Comparison of ENCODE assay signal across 12 cellular contexts in genomic region chr19:4301590-4302237, GRCh38. TPM values are rescaled to one million over a fixed set of nuclear protein-coding genes. Genes with fewer than 3 reads are reported as not detected.
A peak's percentile ranks its signal among the peaks of the same experiment; 100 is the strongest.
DNase-seq lines count a peak whose midpoint lies in the region; ATAC-seq and TF ChIP-seq lines count a peak whose summit lies in the region.
"Had no signal": no experiment of that assay in that cellular context is flagged by ENCODE, and none has a peak within 500 bp of the region (broad histone marks: within the 10 kb centered on the region; RNA-seq: fewer than 3 reads in every experiment).

No MANE protein-coding gene starts in this region.

- TF ChIP-seq POLR2A in ovary (IDR thresholded peaks at IDR 0.05) = no peak

- H3K4me1 Mint-ChIP-seq in CD4-positive, alpha-beta memory T cell = peaks cover 13 to 32% (median 23%) of the 10 kb centered on the region in 4 donors
- H3K4me1 Mint-ChIP-seq in natural killer cell treated with Interleukin-12 subunit alpha and Interleukin-12 subunit beta and Interleukin-15 and Interleukin-18, amount 100 ng/mL, for 72 hours (ENCODE audit: low read depth in 2 of 2) = peaks cover 37 to 40% of the 10 kb centered on the region in 2 donors

- H3K27ac ChIP-seq in CD4-positive, alpha-beta memory T cell (ENCODE audit: low read depth, low read length) = no peak overlapping the region
- no peak overlapping the region for H3K27ac ChIP-seq in ovary
- H3K27ac ChIP-seq: foreskin keratinocyte had no signal

- H3K36me3 ChIP-seq in CD4-positive, alpha-beta memory T cell (ENCODE audit: insufficient read depth, low read length) = no peaks in the 10 kb centered on the region
- no peaks in the 10 kb centered on the region; the same call in none of the 2 replicates for H3K36me3 ChIP-seq in H7 (replicated peaks; ENCODE audit: control insufficient read depth, insufficient read depth, low read length)
- no peaks in the 10 kb centered on the region for H3K36me3 ChIP-seq in ovary

- H3K36me3 Mint-ChIP-seq in CD4-positive, alpha-beta memory T cell = no peaks in the 10 kb centered on the region
- H3K36me3 Mint-ChIP-seq in activated naive CD4-positive, alpha-beta T cell treated with anti-CD3 and anti-CD28 coated beads, Interleukin-2, amount 50 U/mL, for 72 hours = peaks cover 0 to 5% of the 10 kb centered on the region in 2 donors
- no peaks in the 10 kb centered on the region for H3K36me3 Mint-ChIP-seq in natural killer cell treated with Interleukin-12 subunit alpha and Interleukin-12 subunit beta and Interleukin-15 and Interleukin-18, amount 100 ng/mL, for 72 hours

- peak overlapping the region; percentile 78 to 91 (median 85) for H3K4me3 Mint-ChIP-seq in CD4-positive, alpha-beta memory T cell
- H3K4me3 Mint-ChIP-seq in natural killer cell treated with Interleukin-12 subunit alpha and Interleukin-12 subunit beta and Interleukin-15 and Interleukin-18, amount 100 ng/mL, for 72 hours = peak overlapping the region; percentile 61

- H3K4me3 ChIP-seq in CD4-positive, alpha-beta memory T cell (ENCODE audit: low read length in 2 of 2) = no peak overlapping the region
- H3K4me3 ChIP-seq in H7 (ENCODE audit: insufficient read depth, low read depth, low read length) (no peak overlapping the region), ovary (no peak overlapping the region)

- no peaks in the 10 kb centered on the region for H3K9me3 ChIP-seq in CD4-positive, alpha-beta memory T cell (ENCODE audit: control insufficient read depth in 1 of 2, low read length in 2 of 2)
- H3K9me3 ChIP-seq in ovary = no peaks in the 10 kb centered on the region

- H3K27me3 ChIP-seq in CD4-positive, alpha-beta memory T cell (ENCODE audit: insufficient read depth, low read length) = no peaks in the 10 kb centered on the region
- H3K27me3 ChIP-seq in H7 (ENCODE audit: control insufficient read depth, insufficient read depth, low read length) (no peaks in the 10 kb centered on the region), ovary (no peaks in the 10 kb centered on the region)

- peak overlapping the region; percentile 13 to 95 (median 91) for H3K27ac Mint-ChIP-seq in CD4-positive, alpha-beta memory T cell
- H3K27ac Mint-ChIP-seq in activated naive CD4-positive, alpha-beta T cell treated with anti-CD3 and anti-CD28 coated beads, Interleukin-2, amount 50 U/mL, for 72 hours = peak overlapping the region; percentile 77 to 92
- peak overlapping the region; percentile 69 to 85 for H3K27ac Mint-ChIP-seq in natural killer cell treated with Interleukin-12 subunit alpha and Interleukin-12 subunit beta and Interleukin-15 and Interleukin-18, amount 100 ng/mL, for 72 hours

- intact Hi-C loops in CD4-positive, alpha-beta memory T cell (cut with micrococcal nuclease) = loop anchor here (5.0 kb wide), 1 partner anchor 41 kb away; the partner anchor contains the start of gene MPND
- intact Hi-C loops in ovary (cut with DNase I) = no loop called here

- no peaks in the 10 kb centered on the region for H3K9me3 Mint-ChIP-seq in CD4-positive, alpha-beta memory T cell
- no peaks in the 10 kb centered on the region for H3K9me3 Mint-ChIP-seq in activated naive CD4-positive, alpha-beta T cell treated with anti-CD3 and anti-CD28 coated beads, Interleukin-2, amount 50 U/mL, for 72 hours
- no peaks in the 10 kb centered on the region for H3K9me3 Mint-ChIP-seq in natural killer cell treated with Interleukin-12 subunit alpha and Interleukin-12 subunit beta and Interleukin-15 and Interleukin-18, amount 100 ng/mL, for 72 hours

- peaks cover 18% of the 10 kb centered on the region for H3K4me1 ChIP-seq in CD4-positive, alpha-beta memory T cell (ENCODE audit: insufficient read depth, low read length)
- H3K4me1 ChIP-seq in ovary (ENCODE audit: insufficient read depth) = no peaks in the 10 kb centered on the region
- H3K4me1 ChIP-seq: foreskin keratinocyte had no signal

- WGBS in ovary, 3 donors = 58 to 63% (median 59%) methylated on average over 13 of the region's 13 CpGs

- ATAC-seq in activated naive CD4-positive, alpha-beta T cell treated with anti-CD3 and anti-CD28 coated beads, Interleukin-2, amount 50 U/mL, for 72 hours = peak; percentile 17
- ATAC-seq in natural killer cell treated with Interleukin-12 subunit alpha and Interleukin-12 subunit beta and Interleukin-15 and Interleukin-18, amount 100 ng/mL, for 72 hours = no peak
- ATAC-seq: foreskin keratinocyte had no signal

- no peak for TF ChIP-seq EP300 in ovary (IDR thresholded peaks at IDR 0.05)

- peaks cover 0 to 5% of the 10 kb centered on the region in 2 donors for H3K27me3 Mint-ChIP-seq in CD4-positive, alpha-beta memory T cell
- H3K27me3 Mint-ChIP-seq in natural killer cell treated with Interleukin-12 subunit alpha and Interleukin-12 subunit beta and Interleukin-15 and Interleukin-18, amount 100 ng/mL, for 72 hours = no peaks in the 10 kb centered on the region

- POLR2A ChIA-PET in CD4-positive, alpha-beta memory T cell (lab: Charles Lee; ENCODE audit: partially characterized antibody) = interaction anchor here (1.5 kb wide), 1 partner anchor 27 kb away, joined by 6 read pairs; no protein-coding TSS in a partner anchor

- no peak for TF ChIP-seq CTCF in ovary (IDR thresholded peaks at IDR 0.05)

- DNase-seq in CD4-positive, alpha-beta memory T cell = no peak
- DNase-seq in H7 (peak; percentile 59), ovary (no peak), Ammon's horn (ENCODE audit: low spot score) (no peak), NCI-H446 (lab: John Stamatoyannopoulos, UW) (no peak)
- no peak for DNase-seq in activated naive CD4-positive, alpha-beta T cell treated with anti-CD3 and anti-CD28 coated beads, Interleukin-2, amount 50 U/mL, for 72 hours (ENCODE audit: low spot score in 2 of 2)
- no peak for DNase-seq in natural killer cell treated with Interleukin-12 subunit alpha and Interleukin-12 subunit beta and Interleukin-15 and Interleukin-18, amount 100 ng/mL, for 72 hours (ENCODE audit: low spot score)
- DNase-seq: foreskin keratinocyte had no signal

- CTCF ChIA-PET in CD4-positive, alpha-beta memory T cell (lab: Charles Lee; ENCODE audit: partially characterized antibody) = no interaction called here

RNA-seq across cellular contexts. Expression of gene TMIGD2, which starts 0.5 kb away (rescaled TPM):
- 1 to 10 TPM; 6.9 to 9.3 TPM for total RNA-seq in CD4-positive, alpha-beta memory T cell
- polyA plus RNA-seq in CD4-positive, alpha-beta memory T cell = 10 to 100 TPM; 22.9 to 23.7 TPM
- 0.45 and 0.78 TPM in 2 replicates for total RNA-seq in H7 (2014; rRNA removed; shearing (Covaris generic))
- 10 to 100 TPM; 10.7 to 45.2 TPM for total RNA-seq in activated naive CD4-positive, alpha-beta T cell treated with anti-CD3 and anti-CD28 coated beads, Interleukin-2, amount 50 U/mL, for 72 hours
- total RNA-seq in natural killer cell treated with Interleukin-12 subunit alpha and Interleukin-12 subunit beta and Interleukin-15 and Interleukin-18, amount 100 ng/mL, for 72 hours = 1 to 10 TPM; 4.6 to 5.1 TPM
- under 1 TPM in 1 of 7 donors, not detected in 6; 0.36 TPM for total RNA-seq in ovary
- polyA plus RNA-seq in ovary = under 1 TPM in 1 of 2 donors, not detected in 1; 0.29 TPM
- total RNA-seq: astrocyte, foreskin keratinocyte, MCF 10A had no signal
- polyA plus RNA-seq: foreskin keratinocyte had no signal

RNA-seq across cellular contexts. Expression of gene FSD1, which starts 2.7 kb away (rescaled TPM):
- total RNA-seq in CD4-positive, alpha-beta memory T cell = 1 to 10 TPM in 1 of 2 experiments, under 1 TPM in 1; 0.73 to 1.4 TPM
- polyA plus RNA-seq in CD4-positive, alpha-beta memory T cell = 1 to 10 TPM in 1 of 2 donors, under 1 TPM in 1; 0.61 to 2.4 TPM
- 29.8 and 34.1 TPM in 2 replicates for total RNA-seq in H7 (2014; rRNA removed; shearing (Covaris generic))
- total RNA-seq in activated naive CD4-positive, alpha-beta T cell treated with anti-CD3 and anti-CD28 coated beads, Interleukin-2, amount 50 U/mL, for 72 hours = 10 to 100 TPM; 15.3 to 38.0 TPM
- 10 to 100 TPM; 16.0 to 24.7 TPM for total RNA-seq in natural killer cell treated with Interleukin-12 subunit alpha and Interleukin-12 subunit beta and Interleukin-15 and Interleukin-18, amount 100 ng/mL, for 72 hours
- under 1 TPM in 2 of 7 donors, not detected in 5; 0.11 to 0.18 TPM for total RNA-seq in ovary
- polyA plus RNA-seq in ovary = under 1 TPM in 1 of 2 donors, not detected in 1; 0.48 TPM
- total RNA-seq: MCF 10A, mesenteric fat pad, subcutaneous adipose tissue had no signal

RNA-seq across cellular contexts. Expression of gene SHD, which starts 22.6 kb away (rescaled TPM):
- total RNA-seq in CD4-positive, alpha-beta memory T cell = under 1 TPM in 1 of 2 experiments, not detected in 1; 0.58 TPM
- polyA plus RNA-seq in CD4-positive, alpha-beta memory T cell = not detected
- 1.3 and 1.5 TPM in 2 replicates for total RNA-seq in H7 (2014; rRNA removed; shearing (Covaris generic))
- total RNA-seq in activated naive CD4-positive, alpha-beta T cell treated with anti-CD3 and anti-CD28 coated beads, Interleukin-2, amount 50 U/mL, for 72 hours = not detected
- total RNA-seq in natural killer cell treated with Interleukin-12 subunit alpha and Interleukin-12 subunit beta and Interleukin-15 and Interleukin-18, amount 100 ng/mL, for 72 hours = not detected
- total RNA-seq in ovary = under 1 TPM in 2 of 7 donors, not detected in 5; 0.24 to 0.48 TPM
- polyA plus RNA-seq in ovary = under 1 TPM in 1 of 2 donors, not detected in 1; 0.86 TPM
- total RNA-seq: foreskin keratinocyte, MCF 10A, mesenteric fat pad, subcutaneous adipose tissue had no signal
- polyA plus RNA-seq: foreskin keratinocyte had no signal

RNA-seq across cellular contexts. Expression of gene STAP2, which starts 36.9 kb away (rescaled TPM):
- 1 to 10 TPM in 1 of 2 experiments, under 1 TPM in 1; 0.86 to 2.4 TPM for total RNA-seq in CD4-positive, alpha-beta memory T cell
- 1 to 10 TPM; 2.1 to 2.6 TPM for polyA plus RNA-seq in CD4-positive, alpha-beta memory T cell
- total RNA-seq in H7 (2014; rRNA removed; shearing (Covaris generic)) = 14.2 and 18.0 TPM in 2 replicates
- total RNA-seq in activated naive CD4-positive, alpha-beta T cell treated with anti-CD3 and anti-CD28 coated beads, Interleukin-2, amount 50 U/mL, for 72 hours = 10 to 100 TPM; 17.4 to 22.3 TPM
- total RNA-seq in natural killer cell treated with Interleukin-12 subunit alpha and Interleukin-12 subunit beta and Interleukin-15 and Interleukin-18, amount 100 ng/mL, for 72 hours = 10 to 100 TPM in 1 of 2 donors, 1 to 10 TPM in 1; 7.3 to 12.8 TPM
- 10 to 100 TPM; 10.3 to 32.5 (median 17.5) TPM for total RNA-seq in ovary
- polyA plus RNA-seq in ovary = 10 to 100 TPM in 1 of 2 donors, 1 to 10 TPM in 1; 9.7 to 18.8 TPM

RNA-seq across cellular contexts. Expression of gene MPND, which starts 41.6 kb away (rescaled TPM):
- total RNA-seq in CD4-positive, alpha-beta memory T cell = 10 to 100 TPM; 24.7 to 27.0 TPM
- 1 to 10 TPM; 3.5 to 9.2 TPM for polyA plus RNA-seq in CD4-positive, alpha-beta memory T cell
- 11.4 and 17.4 TPM in 2 replicates for total RNA-seq in H7 (2014; rRNA removed; shearing (Covaris generic))
- 10 to 100 TPM; 18.4 to 22.0 TPM for total RNA-seq in activated naive CD4-positive, alpha-beta T cell treated with anti-CD3 and anti-CD28 coated beads, Interleukin-2, amount 50 U/mL, for 72 hours
- 10 to 100 TPM; 28.3 to 73.5 TPM for total RNA-seq in natural killer cell treated with Interleukin-12 subunit alpha and Interleukin-12 subunit beta and Interleukin-15 and Interleukin-18, amount 100 ng/mL, for 72 hours
- total RNA-seq in ovary = 10 to 100 TPM in 5 of 7 donors, 1 to 10 TPM in 2; 5.2 to 31.1 (median 20.3) TPM
- polyA plus RNA-seq in ovary = 10 to 100 TPM in 1 of 2 donors, 1 to 10 TPM in 1; 2.4 to 14.5 TPM

Comparison
In these comparisons a context has a peak if more than half of its experiments do, and no peak if none do; other contexts are left out.
1. ATAC-seq: peak in activated naive CD4-positive, alpha-beta T cell treated with anti-CD3 and anti-CD28 coated beads, Interleukin-2, amount 50 U/mL, for 72 hours (2 of 2); none in natural killer cell treated with Interleukin-12 subunit alpha and Interleukin-12 subunit beta and Interleukin-15 and Interleukin-18, amount 100 ng/mL, for 72 hours (0 of 2).
2. RNA of gene FSD1, which starts 2.7 kb away (total RNA-seq): 15.3 to 38.0 TPM in activated naive CD4-positive, alpha-beta T cell treated with anti-CD3 and anti-CD28 coated beads, Interleukin-2, amount 50 U/mL, for 72 hours, 29.8 to 34.1 TPM in H7 and 16.0 to 24.7 TPM in natural killer cell treated with Interleukin-12 subunit alpha and Interleukin-12 subunit beta and Interleukin-15 and Interleukin-18, amount 100 ng/mL, for 72 hours; 0.73 to 1.4 TPM in CD4-positive, alpha-beta memory T cell and 0.11 to 0.18 TPM in ovary; every median in the first group is over 4 times any median in the second.
3. Peak in every context shown above with its lines, with median percentiles within 50 percentile points of each other: H3K27ac Mint-ChIP-seq.